8 cellular contexts compared by ENCODE assay signal in genomic region chr10:6145979-6146432, GRCh38. TPM values are rescaled to one million over a fixed set of nuclear protein-coding genes. Genes with fewer than 3 reads are reported as not detected.
DNase-seq lines count a peak whose midpoint lies in the region; ATAC-seq, FAIRE-seq and TF ChIP-seq lines count a peak whose summit lies in the region.

No MANE protein-coding gene starts in this region.

- DNase-seq in activated T-cell treated with anti-CD3 and anti-CD28 coated beads, Interleukin-2, amount 50 U/mL, for 24 hours, result no peak
- DNase-seq in activated T-cell treated with anti-CD3 and anti-CD28 coated beads, Interleukin-2, amount 50 U/mL, for 1 hour, result no peak
- no peak for DNase-seq in astrocyte (ENCODE audit: low read depth)
- no peak for DNase-seq in tibial artery
- DNase-seq in effector CD8-positive, alpha-beta T cell (lab: John Stamatoyannopoulos, UW), result no peak
- DNase-seq in NCI-H748 treated with DMSO at 0.1 percent for 48 hours (lab: John Stamatoyannopoulos, UW), result no peak

- peak overlapping the region; percentile 81 for H3K4me3 ChIP-seq in astrocyte (ENCODE audit: insufficient read depth, low read depth, low read length)
- peak overlapping the region in 2 of 3 donors; percentile 9 to 83 for H3K4me3 ChIP-seq in liver (ENCODE audit: low read depth in 1 of 3, low read length in 3 of 3)
- H3K4me3 ChIP-seq in tibial artery, result peak overlapping the region; percentile 82 to 92

- H3K9me3 Mint-ChIP-seq in activated T-cell treated with anti-CD3 and anti-CD28 coated beads, Interleukin-2, amount 50 U/mL, for 24 hours, result no peaks in the 10 kb centered on the region
- no peaks in the 10 kb centered on the region for H3K9me3 Mint-ChIP-seq in astrocyte (ENCODE audit: unreplicated experiment)

- no peaks in the 10 kb centered on the region for H3K27me3 ChIP-seq in astrocyte (ENCODE audit: insufficient read depth, low read length)
- H3K27me3 ChIP-seq in liver (ENCODE audit: control insufficient read depth in 4 of 4, insufficient read depth in 4 of 4, low read length in 3 of 4), result no peaks in the 10 kb centered on the region
- no peaks in the 10 kb centered on the region for H3K27me3 ChIP-seq in tibial artery

- H3K4me1 ChIP-seq in astrocyte (ENCODE audit: insufficient read depth, low read length), result peaks cover 34% of the 10 kb centered on the region
- peaks cover 0 to 9% (median 6%) of the 10 kb centered on the region in 4 donors for H3K4me1 ChIP-seq in liver (ENCODE audit: control insufficient read depth in 4 of 4, insufficient read depth in 4 of 4, low read length in 3 of 4)
- peaks cover 0 to 42% (median 21%) of the 10 kb centered on the region in 4 donors for H3K4me1 ChIP-seq in tibial artery

- no peak for FAIRE-seq in astrocyte (lab: Jason Lieb, UNC)

- peaks cover 47% of the 10 kb centered on the region for H3K36me3 Mint-ChIP-seq in activated T-cell treated with anti-CD3 and anti-CD28 coated beads, Interleukin-2, amount 50 U/mL, for 24 hours (ENCODE audit: low read depth)
- H3K36me3 Mint-ChIP-seq in astrocyte (ENCODE audit: low read depth, unreplicated experiment), result peaks cover 6% of the 10 kb centered on the region

- peaks cover 57% of the 10 kb centered on the region for H3K79me2 ChIP-seq in astrocyte (ENCODE audit: insufficient read depth, low read length)

- no peak for ATAC-seq in HG03045 (IDR thresholded peaks at IDR 0.05; ENCODE audit: unreplicated experiment)

- H3K9ac ChIP-seq in astrocyte (ENCODE audit: low read length) (peak overlapping the region; percentile 92), liver (ENCODE audit: low read depth in 1 of 2, low read length in 2 of 2) (no peak overlapping the region)

- peak overlapping the region; percentile 84 for H3K4me3 Mint-ChIP-seq in activated T-cell treated with anti-CD3 and anti-CD28 coated beads, Interleukin-2, amount 50 U/mL, for 24 hours
- peak overlapping the region; percentile 82 for H3K4me3 Mint-ChIP-seq in astrocyte (ENCODE audit: unreplicated experiment)

- peak overlapping the region; percentile 76 for H3K27ac Mint-ChIP-seq in activated T-cell treated with anti-CD3 and anti-CD28 coated beads, Interleukin-2, amount 50 U/mL, for 24 hours
- H3K27ac Mint-ChIP-seq in astrocyte (ENCODE audit: unreplicated experiment), result no peak overlapping the region

- H3K4me1 Mint-ChIP-seq in activated T-cell treated with anti-CD3 and anti-CD28 coated beads, Interleukin-2, amount 50 U/mL, for 24 hours (ENCODE audit: low read depth), result peaks cover 82% of the 10 kb centered on the region
- peaks cover 37% of the 10 kb centered on the region for H3K4me1 Mint-ChIP-seq in astrocyte (ENCODE audit: low read depth, unreplicated experiment)

- intact Hi-C loops in tibial artery (cut with DNase I; ENCODE audit: low total_unique reads), result loop anchor here (2.0 kb wide), 1 partner anchor 59 kb away; no protein-coding TSS in a partner anchor

- no peak for TF ChIP-seq RAD21 in liver (IDR thresholded peaks at IDR 0.05)

- no peaks in the 10 kb centered on the region for H3K27me3 Mint-ChIP-seq in activated T-cell treated with anti-CD3 and anti-CD28 coated beads, Interleukin-2, amount 50 U/mL, for 24 hours
- H3K27me3 Mint-ChIP-seq in astrocyte (ENCODE audit: low read depth, unreplicated experiment), result no peaks in the 10 kb centered on the region

- TF ChIP-seq CTCF in astrocyte (IDR thresholded peaks at IDR 0.05; ENCODE audit: insufficient read depth, low read depth, low read length) (no peak), liver (IDR thresholded peaks at IDR 0.05; ENCODE audit: low read depth, low read length, missing input control) (no peak), tibial artery (IDR thresholded peaks at IDR 0.05) (no peak)

- peaks cover 45% of the 10 kb centered on the region for H4K20me1 ChIP-seq in astrocyte (ENCODE audit: insufficient read depth, low read length)

- WGBS in liver, result 73% methylated on average over 15 of the region's 15 CpGs

- H3K4me2 ChIP-seq in astrocyte (ENCODE audit: low read length), result peak overlapping the region; percentile 92

- H3K27ac ChIP-seq in astrocyte (ENCODE audit: low read depth, low read length) (no peak overlapping the region), liver (ENCODE audit: low read depth in 1 of 2, low read length in 2 of 2) (no peak overlapping the region), tibial artery (peak overlapping the region; percentile 82 to 89)

- H2AFZ ChIP-seq in astrocyte (ENCODE audit: low read depth, low read length), result no peak overlapping the region

- H3K9me3 ChIP-seq in astrocyte (ENCODE audit: insufficient read depth, low read depth, low read length) (no peaks in the 10 kb centered on the region), liver (ENCODE audit: control insufficient read depth in 4 of 4, low read length in 3 of 4) (no peaks in the 10 kb centered on the region), tibial artery (no peaks in the 10 kb centered on the region)

- H3K36me3 ChIP-seq in astrocyte (ENCODE audit: insufficient read depth, low read length) (no peaks in the 10 kb centered on the region), liver (ENCODE audit: control insufficient read depth in 4 of 4, insufficient read depth in 3 of 4, low read depth in 1 of 4, low read length in 3 of 4) (no peaks in the 10 kb centered on the region), tibial artery (no peaks in the 10 kb centered on the region)

TF ChIP-seq in liver, 16 proteins besides CTCF, POLR2A, EP300 and RAD21:
- TF ChIP-seq REST (IDR thresholded peaks at IDR 0.05) (no peak), EGR1 (IDR thresholded peaks at IDR 0.05; ENCODE audit: low read depth in 2 of 2) (no peak)

RNA-seq across cellular contexts. Expression of gene PFKFB3, which starts 56.7 kb away (rescaled TPM):
- total RNA-seq in astrocyte, result 52.4 and 53.4 TPM in 2 replicates
- total RNA-seq in liver, result 1 to 10 TPM; 5.4 to 9.1 TPM
- 1 to 10 TPM; 1.6 to 6.1 TPM for polyA plus RNA-seq in liver

RNA-seq across cellular contexts. Expression of gene RBM17, which starts 57.2 kb away (rescaled TPM):
- total RNA-seq in astrocyte (69.7 and 71.3 TPM in 2 replicates), liver (10 to 100 TPM; 28.2 to 40.0 TPM)
- 10 to 100 TPM; 16.5 to 44.8 TPM for polyA plus RNA-seq in liver

Comparison
In these comparisons a context has a peak if more than half of its experiments do, and no peak if none do; other contexts are left out.
1. H3K27ac ChIP-seq: peak in tibial artery (2 of 2); none in astrocyte (single experiment) and liver (0 of 2).
2. Peak in every context shown above with its lines, with median percentiles within 50 percentile points of each other: H3K4me3 ChIP-seq.